19 cellular contexts compared by ENCODE assay signal in genomic region chr13:46885018-46885417, GRCh38. TPM values are rescaled to one million over a fixed set of nuclear protein-coding genes. Genes with fewer than 3 reads are reported as not detected.
DNase-seq lines count a peak whose midpoint lies in the region; ATAC-seq and TF ChIP-seq lines count a peak whose summit lies in the region.
"Had no signal": no experiment of that assay in that cellular context is flagged by ENCODE, and none has a peak within 500 bp of the region (broad histone marks: within the 10 kb centered on the region; RNA-seq: fewer than 3 reads in every experiment).

No MANE protein-coding gene starts in this region.

- H2AFZ ChIP-seq in trophoblast cell (ENCODE audit: insufficient read depth, low read length, poor library complexity): no peak overlapping the region

- H3K14ac ChIP-seq in trophoblast cell (ENCODE audit: low read length): no peak overlapping the region

- no peak overlapping the region for H3K27ac Mint-ChIP-seq in activated CD8-positive, alpha-beta memory T cell treated with anti-CD3 and anti-CD28 coated beads, Interleukin-2, amount 10 ng/mL, durations not matched to agents 7 days and 5 days
- H3K27ac Mint-ChIP-seq: CD14-positive monocyte, H9 had no signal

- no peak overlapping the region for H3K18ac ChIP-seq in trophoblast cell (ENCODE audit: low read length)

- H3K4me1 Mint-ChIP-seq in activated CD8-positive, alpha-beta memory T cell treated with anti-CD3 and anti-CD28 coated beads, Interleukin-2, amount 10 ng/mL, durations not matched to agents 7 days and 5 days: no peaks in the 10 kb centered on the region
- H3K4me1 Mint-ChIP-seq: H9 had no signal

- no peaks in the 10 kb centered on the region for H3K79me2 ChIP-seq in trophoblast cell (ENCODE audit: control insufficient read depth, insufficient read depth, low read length, poor library complexity)

- H3K36me3 ChIP-seq in brain microvascular endothelial cell (replicated peaks): no peaks in the 10 kb centered on the region
- peaks cover 0 to 2% of the 10 kb centered on the region in 2 experiments for H3K36me3 ChIP-seq in trophoblast cell (ENCODE audit: control insufficient read depth in 1 of 2, insufficient read depth in 2 of 2, low read length in 2 of 2)
- H3K36me3 ChIP-seq in testis (ENCODE audit: low read depth, missing control alignments): no peaks in the 10 kb centered on the region

- no peak overlapping the region for H2BK5ac ChIP-seq in trophoblast cell (ENCODE audit: low read depth, low read length, poor library complexity)

- H3K27me3 ChIP-seq in brain microvascular endothelial cell (replicated peaks): no peaks in the 10 kb centered on the region
- no peaks in the 10 kb centered on the region for H3K27me3 ChIP-seq in trophoblast cell (ENCODE audit: insufficient read depth, low read length)
- H3K27me3 ChIP-seq in testis: no peaks in the 10 kb centered on the region

- no peak for ATAC-seq in HG02678 (IDR thresholded peaks at IDR 0.05; ENCODE audit: unreplicated experiment)
- no peak for ATAC-seq in activated CD8-positive, alpha-beta memory T cell treated with anti-CD3 and anti-CD28 coated beads, Interleukin-2, amount 10 ng/mL, durations not matched to agents 7 days and 5 days
- ATAC-seq: Panc1 had no signal

- H3K9ac ChIP-seq in trophoblast cell (ENCODE audit: low read length): no peak overlapping the region

- CTCF ChIA-PET in activated CD8-positive, alpha-beta memory T cell treated with anti-CD3 and anti-CD28 coated beads, Interleukin-2, amount 10 ng/mL, durations not matched to agents 7 days and 5 days (lab: Charles Lee): no interaction called here

- H3K23ac ChIP-seq in trophoblast cell (ENCODE audit: low read length): no peak overlapping the region

- H3K4me3 ChIP-seq in brain microvascular endothelial cell (ENCODE audit: low read depth, low read length): no peak overlapping the region
- no peak overlapping the region for H3K4me3 ChIP-seq in trophoblast cell (ENCODE audit: low read depth, low read length)
- no peak overlapping the region for H3K4me3 ChIP-seq in testis

- no peak overlapping the region for H3K27ac ChIP-seq in brain microvascular endothelial cell
- H3K27ac ChIP-seq in trophoblast cell (ENCODE audit: low read depth, low read length): no peak overlapping the region
- H3K27ac ChIP-seq in testis: no peak overlapping the region
- H3K27ac ChIP-seq: HL-60 had no signal

- H2AK5ac ChIP-seq in trophoblast cell (ENCODE audit: low read length): no peak overlapping the region

- no peak for TF ChIP-seq POLR2A in testis (IDR thresholded peaks at IDR 0.05)

- TF ChIP-seq CTCF in brain microvascular endothelial cell (IDR thresholded peaks at IDR 0.05; ENCODE audit: low read depth, low read length, missing control alignments) (no peak), testis (IDR thresholded peaks at IDR 0.05) (no peak)

- no peak overlapping the region for H3K4ac ChIP-seq in trophoblast cell (ENCODE audit: low read depth, low read length)

- H3K9me3 Mint-ChIP-seq in activated CD8-positive, alpha-beta memory T cell treated with anti-CD3 and anti-CD28 coated beads, Interleukin-2, amount 10 ng/mL, durations not matched to agents 7 days and 5 days (ENCODE audit: low read depth): no peaks in the 10 kb centered on the region
- H3K9me3 Mint-ChIP-seq: H9 had no signal

- no peaks in the 10 kb centered on the region for H3K9me3 ChIP-seq in trophoblast cell (ENCODE audit: insufficient read depth, low read depth, low read length)
- no peaks in the 10 kb centered on the region for H3K9me3 ChIP-seq in testis

- intact Hi-C loops in testis (cut with DNase I; ENCODE audit: low total_unique reads): no loop called here

- H4K8ac ChIP-seq in trophoblast cell (ENCODE audit: low read depth, low read length): no peak overlapping the region

- H3K79me1 ChIP-seq in trophoblast cell (ENCODE audit: low read length): no peaks in the 10 kb centered on the region

- WGBS in trophoblast cell (ENCODE audit: extremely low coverage, insufficient coverage, insufficient read length): no CpG with 5 or more reads among the region's 4 CpGs
- WGBS in testis, 2 donors: 91% methylated on average over 4 of the region's 4 CpGs

- no peak overlapping the region for H4K91ac ChIP-seq in trophoblast cell (ENCODE audit: low read depth, low read length)

- no peaks in the 10 kb centered on the region for H3K36me3 Mint-ChIP-seq in activated CD8-positive, alpha-beta memory T cell treated with anti-CD3 and anti-CD28 coated beads, Interleukin-2, amount 10 ng/mL, durations not matched to agents 7 days and 5 days
- H3K36me3 Mint-ChIP-seq: CD14-positive monocyte had no signal

- no peak overlapping the region for H4K12ac ChIP-seq in trophoblast cell (ENCODE audit: low read depth, low read length)

- in situ Hi-C loops in brain microvascular endothelial cell (cut with HindIII; ENCODE audit: low pct_ligation_motif_present, low sequenced_read_pairs): no loop called here

- peak; percentile 53 for DNase-seq in EL
- DNase-seq in M059J (ENCODE audit: low read depth): peak; percentile 45
- DNase-seq in brain microvascular endothelial cell: peak; percentile 38
- DNase-seq in trophoblast cell: peak; percentile 83 to 86
- no peak for DNase-seq in NCI-H146 treated with DMSO at 0.1 percent for 48 hours (lab: John Stamatoyannopoulos, UW; ENCODE audit: unreplicated experiment)
- no peak for DNase-seq in activated CD8-positive, alpha-beta memory T cell treated with anti-CD3 and anti-CD28 coated beads, Interleukin-2, amount 10 ng/mL, durations not matched to agents 7 days and 5 days
- no peak for DNase-seq in testis
- DNase-seq: H9, MV-4-11, NCI-H1436 treated with DMSO at 0.1 percent for 48 hours, NCI-H2081, NCI-H510A treated with DMSO at 0.1 percent for 48 hours, NCI-H82, SHP77 treated with DMSO at 0.1 percent for 48 hours had no signal

- H2BK12ac ChIP-seq in trophoblast cell (ENCODE audit: low read length): no peak overlapping the region

- H2BK120ac ChIP-seq in trophoblast cell (ENCODE audit: insufficient read depth, low read length, poor library complexity): no peak overlapping the region

- H3K4me3 Mint-ChIP-seq in activated CD8-positive, alpha-beta memory T cell treated with anti-CD3 and anti-CD28 coated beads, Interleukin-2, amount 10 ng/mL, durations not matched to agents 7 days and 5 days: no peak overlapping the region
- H3K4me3 Mint-ChIP-seq: CD14-positive monocyte, H9 had no signal

- no peak overlapping the region for H3K4me2 ChIP-seq in trophoblast cell (ENCODE audit: low read length)

- H3K27me3 Mint-ChIP-seq in activated CD8-positive, alpha-beta memory T cell treated with anti-CD3 and anti-CD28 coated beads, Interleukin-2, amount 10 ng/mL, durations not matched to agents 7 days and 5 days: peaks cover 40% of the 10 kb centered on the region

- H3K4me1 ChIP-seq in trophoblast cell (ENCODE audit: control insufficient read depth in 1 of 2, insufficient read depth in 2 of 2, low read length in 2 of 2): no peaks in the 10 kb centered on the region
- no peaks in the 10 kb centered on the region for H3K4me1 ChIP-seq in testis

RNA-seq across cellular contexts. Expression of gene HTR2A, which starts 11.8 kb away (rescaled TPM):
- 0.02 TPM in 1 of 2 replicates, not detected in the other for total RNA-seq in M059J (2014; rRNA removed; shearing (Covaris generic))
- not detected in 2 replicates for polyA plus RNA-seq in trophoblast cell (2013)
- not detected for total RNA-seq in activated CD8-positive, alpha-beta memory T cell treated with anti-CD3 and anti-CD28 coated beads, Interleukin-2, amount 10 ng/mL, durations not matched to agents 7 days and 5 days
- 1 to 10 TPM in 1 of 2 donors, under 1 TPM in 1; 0.74 to 1.4 TPM for total RNA-seq in testis
- 1.0 TPM for polyA plus RNA-seq in testis (ENCODE audit: insufficient read depth, low read depth, low replicate concordance)
- total RNA-seq: A673, H9 had no signal
- polyA plus RNA-seq: CD14-positive monocyte had no signal

Comparison
In these comparisons a context has a peak if more than half of its experiments do, and no peak if none do; other contexts are left out.
1. DNase-seq: peak in EL (single experiment), M059J (single experiment), brain microvascular endothelial cell (single experiment) and trophoblast cell (2 of 2); none in NCI-H146 treated with DMSO at 0.1 percent for 48 hours (single experiment), activated CD8-positive, alpha-beta memory T cell treated with anti-CD3 and anti-CD28 coated beads, Interleukin-2, amount 10 ng/mL, durations not matched to agents 7 days and 5 days (single experiment) and testis (single experiment).